Comparison of ENCODE assay signal across 18 cellular contexts in the genomic region with DNA sequence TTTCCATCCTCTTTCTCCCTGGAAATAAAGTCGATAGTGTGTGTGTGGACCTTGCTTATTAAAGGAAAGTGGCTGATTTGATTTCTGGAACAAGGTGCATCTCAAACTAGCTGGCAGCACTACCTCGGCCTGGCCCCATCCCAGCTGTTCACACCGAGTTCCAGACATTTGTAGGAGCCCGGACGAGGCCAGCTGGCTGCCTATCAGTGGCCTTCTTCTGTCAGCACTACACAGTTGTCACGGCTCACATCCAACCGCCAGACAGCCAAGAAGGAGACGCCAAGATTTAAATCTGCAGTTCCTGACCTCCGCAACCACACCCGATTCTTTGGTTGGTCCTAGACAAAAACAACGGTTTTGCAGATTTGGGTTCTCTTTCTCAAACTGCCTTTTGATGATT.
DNase-seq lines count a peak whose midpoint lies in the region; ATAC-seq and TF ChIP-seq lines count a peak whose summit lies in the region.
"Had no signal": no experiment of that assay in that cellular context is flagged by ENCODE, and none has a peak within 500 bp of the region (broad histone marks: within the 10 kb centered on the region; RNA-seq: fewer than 3 reads in every experiment).

No MANE protein-coding gene starts in this region.

- TF ChIP-seq CTCF in breast epithelium (IDR thresholded peaks at IDR 0.05): no peak
- TF ChIP-seq CTCF in mammary epithelial cell (conservative IDR thresholded peaks at IDR 0.05 in 1 of 2, IDR thresholded peaks at IDR 0.05 in 1 of 2; ENCODE audit: extremely low read depth in 1 of 2, insufficient read depth in 1 of 2, low read depth in 1 of 2, low read length in 2 of 2): no peak
- no peak for TF ChIP-seq CTCF in dorsolateral prefrontal cortex (IDR thresholded peaks at IDR 0.05 in 54 of 56, conservative IDR thresholded peaks at IDR 0.05 in 2 of 56; ENCODE audit: low read depth in 1 of 56, partially characterized antibody in 56 of 56)
- no peak for TF ChIP-seq CTCF in spleen (IDR thresholded peaks at IDR 0.05 in 8 of 11, conservative IDR thresholded peaks at IDR 0.05 in 3 of 11)

- no peaks in the 10 kb centered on the region for H3K27me3 ChIP-seq in breast epithelium
- H3K27me3 ChIP-seq in mammary epithelial cell (ENCODE audit: insufficient read depth, low read length): no peaks in the 10 kb centered on the region
- H3K27me3 ChIP-seq in dorsolateral prefrontal cortex: no peaks in the 10 kb centered on the region
- H3K27me3 ChIP-seq in spleen (replicated peaks in 1 of 7): peaks cover 0 to 4% (median 0%) of the 10 kb centered on the region in 7 donors
- H3K27me3 ChIP-seq: tibial nerve had no signal

- H3K27ac ChIP-seq in breast epithelium (no peak overlapping the region), mammary epithelial cell (ENCODE audit: insufficient read depth, low read depth, low read length) (no peak overlapping the region), dorsolateral prefrontal cortex (peak overlapping the region in 32 of 59 donors; percentile 0 to 74 (median 42)), spleen (no peak overlapping the region)
- H3K27ac ChIP-seq: C4-2B, tibial nerve had no signal

- no peaks in the 10 kb centered on the region for H3K9me3 ChIP-seq in breast epithelium
- H3K9me3 ChIP-seq in mammary epithelial cell (replicated peaks; ENCODE audit: insufficient read depth, low read length): no peaks in the 10 kb centered on the region
- no peaks in the 10 kb centered on the region for H3K9me3 ChIP-seq in spleen
- H3K9me3 ChIP-seq in T-helper 17 cell (ENCODE audit: control insufficient read depth, low read length, poor library complexity, severe bottlenecking): no peaks in the 10 kb centered on the region
- H3K9me3 ChIP-seq: tibial nerve had no signal

- intact Hi-C loops in breast epithelium (cut with DNase I; ENCODE audit: low total_unique reads) (no loop called here), mammary epithelial cell (cut with micrococcal nuclease) (no loop called here), dorsolateral prefrontal cortex (cut with DNase I) (no loop called here), spleen (cut with DNase I; ENCODE audit: low total_unique reads) (no loop called here)

- BruUV-seq in mammary epithelial cell (replicated peaks; lab: Mats Ljungman, UMichigan): no TSS peak

- H3K36me3 Mint-ChIP-seq in T-helper 17 cell (ENCODE audit: low read depth): no peaks in the 10 kb centered on the region

- H3K4me1 ChIP-seq in breast epithelium: no peaks in the 10 kb centered on the region
- no peaks in the 10 kb centered on the region for H3K4me1 ChIP-seq in mammary epithelial cell (ENCODE audit: insufficient read depth, low read length)
- H3K4me1 ChIP-seq in spleen: no peaks in the 10 kb centered on the region
- H3K4me1 ChIP-seq: tibial nerve had no signal

- TF ChIP-seq POLR2A in breast epithelium (IDR thresholded peaks at IDR 0.05): no peak
- TF ChIP-seq POLR2A in spleen (IDR thresholded peaks at IDR 0.05): no peak

- dilution Hi-C loops in mammary epithelial cell (cut with HindIII; ENCODE audit: low sequenced_read_pairs): no loop called here

- no peak overlapping the region for H2AFZ ChIP-seq in mammary epithelial cell (ENCODE audit: low read depth, low read length)

- peaks cover 11% of the 10 kb centered on the region for H3K27me3 Mint-ChIP-seq in T-helper 17 cell

- H3K79me2 ChIP-seq in mammary epithelial cell (ENCODE audit: insufficient read depth, low read length): no peaks in the 10 kb centered on the region

- H3K9ac ChIP-seq in mammary epithelial cell (ENCODE audit: insufficient read depth, low read length): no peak overlapping the region

- H4K20me1 ChIP-seq in mammary epithelial cell (ENCODE audit: insufficient read depth, low read length): no peaks in the 10 kb centered on the region

- no peak overlapping the region for H3K4me2 ChIP-seq in mammary epithelial cell (ENCODE audit: insufficient read depth, low read depth, low read length)

- H3K4me3 Mint-ChIP-seq in T-helper 17 cell: no peak overlapping the region

- DNase-seq in breast epithelium (ENCODE audit: low spot score in 2 of 2) (peak; percentile 55 to 63), mammary epithelial cell (no peak), dorsolateral prefrontal cortex (peak; percentile 26 to 88 (median 51)), left lobe of liver (ENCODE audit: low spot score) (peak; percentile 90), spleen (no peak), T-helper 17 cell (no peak)
- DNase-seq: 8988T; activated gamma-delta T cell treated with Interleukin-2 at 50 U/mL for 16 hours; DND-41; effector CD4-positive, alpha-beta T cell; Karpas-422; NCI-H187; NCI-H526 treated with DMSO at 0.1 percent for 48 hours; T-helper 1 cell had no signal

- H3K4me3 ChIP-seq in breast epithelium (no peak overlapping the region), mammary epithelial cell (replicated peaks in 1 of 3; ENCODE audit: insufficient read depth in 1 of 3, low read depth in 2 of 3, low read length in 3 of 3) (no peak overlapping the region), dorsolateral prefrontal cortex (no peak overlapping the region), spleen (no peak overlapping the region)
- H3K4me3 ChIP-seq: tibial nerve had no signal

- CTCF ChIA-PET in mammary epithelial cell (lab: Charles Lee; ENCODE audit: low non-redundant PET): no interaction called here

- H3K27ac Mint-ChIP-seq in T-helper 17 cell: no peak overlapping the region

- H3K4me1 Mint-ChIP-seq in T-helper 17 cell: no peaks in the 10 kb centered on the region

- in situ Hi-C loops in mammary epithelial cell (cut with MboI; ENCODE audit: low sequenced_read_pairs in 2 of 2): no loop called here

- ATAC-seq in left lobe of liver: peak; percentile 99
- ATAC-seq in HG03045 (IDR thresholded peaks at IDR 0.05; ENCODE audit: unreplicated experiment): no peak
- ATAC-seq in HG03097 (IDR thresholded peaks at IDR 0.05; ENCODE audit: low FRiP score, unreplicated experiment): no peak
- ATAC-seq in T-helper 17 cell: no peak

- H3K36me3 ChIP-seq in breast epithelium (no peaks in the 10 kb centered on the region), mammary epithelial cell (ENCODE audit: insufficient read depth, low read length) (no peaks in the 10 kb centered on the region), spleen (no peaks in the 10 kb centered on the region)
- H3K36me3 ChIP-seq: tibial nerve had no signal

- 37% methylated on average over 11 of the region's 11 CpGs for WGBS in mammary epithelial cell (ENCODE audit: low coverage, missing lambda C conversion rate)
- WGBS in spleen, 5 donors: 65 to 90% (median 82%) methylated on average over 11 of the region's 11 CpGs

Comparison
In these comparisons a context has a peak if more than half of its experiments do, and no peak if none do; other contexts are left out.
1. DNase-seq: peak in breast epithelium (2 of 2), dorsolateral prefrontal cortex (10 of 10) and left lobe of liver (single experiment); none in mammary epithelial cell (single experiment), spleen (single experiment) and T-helper 17 cell (0 of 3).
2. H3K27ac ChIP-seq: peak in dorsolateral prefrontal cortex (32 of 59); none in breast epithelium (0 of 2), mammary epithelial cell (single experiment) and spleen (0 of 8).